ENCODE assay signal across 11 cellular contexts in genomic region chr13:84844473-84844872, GRCh38.
DNase-seq lines count a peak whose midpoint lies in the region; ATAC-seq and TF ChIP-seq lines count a peak whose summit lies in the region.
"Had no signal": no experiment of that assay in that cellular context is flagged by ENCODE, and none has a peak within 500 bp of the region (broad histone marks: within the 10 kb centered on the region; RNA-seq: fewer than 3 reads in every experiment).

No MANE protein-coding gene starts in this region.

- H3K27me3 Mint-ChIP-seq in endothelial cell (ENCODE audit: unreplicated experiment), result no peaks in the 10 kb centered on the region
- H3K27me3 Mint-ChIP-seq: activated B cell treated with CpG ODN at 0.5 μM for 24 hours had no signal

- H3K4me3 Mint-ChIP-seq in endothelial cell (ENCODE audit: unreplicated experiment), result no peak overlapping the region
- H3K4me3 Mint-ChIP-seq: activated B cell treated with CpG ODN at 0.5 μM for 24 hours had no signal

- ATAC-seq in stimulated activated naive CD8-positive, alpha-beta T cell treated with anti-CD3 and anti-CD28 coated beads, Interleukin-15, Interleukin-2, amounts not matched to agents 100 U/mL and 50 U/mL, for 24 hours, result no peak
- ATAC-seq in HG03097 (IDR thresholded peaks at IDR 0.05; ENCODE audit: low FRiP score, unreplicated experiment), result no peak

- H3K9me3 Mint-ChIP-seq in endothelial cell (ENCODE audit: unreplicated experiment), result no peaks in the 10 kb centered on the region
- H3K9me3 Mint-ChIP-seq: activated B cell treated with CpG ODN at 0.5 μM for 24 hours had no signal

- DNase-seq in AML-193 (lab: John Stamatoyannopoulos, UW), result peak; percentile 13 to 23
- DNase-seq in HCEC 1CT, result peak; percentile 39
- DNase-seq in NT2/D1 (ENCODE audit: low read depth, low spot score), result peak; percentile 15
- no peak for DNase-seq in endothelial cell (ENCODE audit: low spot score)
- DNase-seq in stimulated activated naive CD8-positive, alpha-beta T cell treated with anti-CD3 and anti-CD28 coated beads, Interleukin-15, Interleukin-2, amounts not matched to agents 100 U/mL and 50 U/mL, for 24 hours, result no peak
- DNase-seq in occipital lobe (lab: John Stamatoyannopoulos, UW), result no peak
- no peak for DNase-seq in stimulated activated CD8-positive, alpha-beta memory T cell treated with anti-CD3 and anti-CD28 coated beads, Interleukin-4, amount 100 ng/mL, for 48 hours
- DNase-seq: activated B cell treated with CpG ODN at 0.5 μM for 24 hours, tibial artery had no signal

- H3K27ac Mint-ChIP-seq in endothelial cell (ENCODE audit: unreplicated experiment), result no peak overlapping the region
- H3K27ac Mint-ChIP-seq: activated B cell treated with CpG ODN at 0.5 μM for 24 hours had no signal

- peak; percentile 36 for TF ChIP-seq CTCF in endothelial cell (IDR thresholded peaks at IDR 0.05; ENCODE audit: unreplicated experiment)

- no peak overlapping the region for H3K9ac ChIP-seq in NT2/D1 (ENCODE audit: insufficient read length, low read depth)

- H3K36me3 Mint-ChIP-seq in endothelial cell (ENCODE audit: low read depth, unreplicated experiment), result no peaks in the 10 kb centered on the region

- H3K36me3 ChIP-seq in NT2/D1 (ENCODE audit: insufficient read depth, insufficient read length, low read length), result no peaks in the 10 kb centered on the region
- H3K36me3 ChIP-seq: tibial artery had no signal

- H3K4me1 ChIP-seq in NT2/D1 (ENCODE audit: insufficient read depth, insufficient read length), result no peaks in the 10 kb centered on the region
- H3K4me1 ChIP-seq: tibial artery had no signal

- no peak overlapping the region for H3K4me3 ChIP-seq in NT2/D1 (ENCODE audit: insufficient read length, low read depth)
- H3K4me3 ChIP-seq: skin epidermis, tibial artery had no signal

- no peaks in the 10 kb centered on the region for H3K4me1 Mint-ChIP-seq in endothelial cell (ENCODE audit: unreplicated experiment)
- H3K4me1 Mint-ChIP-seq: activated B cell treated with CpG ODN at 0.5 μM for 24 hours had no signal

- no peaks in the 10 kb centered on the region for H3K9me3 ChIP-seq in NT2/D1 (ENCODE audit: insufficient read depth, low read length)
- H3K9me3 ChIP-seq: tibial artery had no signal

- H3K27me3 ChIP-seq in NT2/D1 (ENCODE audit: insufficient read depth, insufficient read length), result no peaks in the 10 kb centered on the region
- H3K27me3 ChIP-seq: tibial artery had no signal

Comparison
In these comparisons a context has a peak if more than half of its experiments do, and no peak if none do; other contexts are left out.
1. DNase-seq: peak in AML-193 (2 of 2), HCEC 1CT (single experiment) and NT2/D1 (single experiment); none in endothelial cell (single experiment), stimulated activated naive CD8-positive, alpha-beta T cell treated with anti-CD3 and anti-CD28 coated beads, Interleukin-15, Interleukin-2, amounts not matched to agents 100 U/mL and 50 U/mL, for 24 hours (single experiment), occipital lobe (single experiment) and stimulated activated CD8-positive, alpha-beta memory T cell treated with anti-CD3 and anti-CD28 coated beads, Interleukin-4, amount 100 ng/mL, for 48 hours (single experiment).